In the genomic region with DNA sequence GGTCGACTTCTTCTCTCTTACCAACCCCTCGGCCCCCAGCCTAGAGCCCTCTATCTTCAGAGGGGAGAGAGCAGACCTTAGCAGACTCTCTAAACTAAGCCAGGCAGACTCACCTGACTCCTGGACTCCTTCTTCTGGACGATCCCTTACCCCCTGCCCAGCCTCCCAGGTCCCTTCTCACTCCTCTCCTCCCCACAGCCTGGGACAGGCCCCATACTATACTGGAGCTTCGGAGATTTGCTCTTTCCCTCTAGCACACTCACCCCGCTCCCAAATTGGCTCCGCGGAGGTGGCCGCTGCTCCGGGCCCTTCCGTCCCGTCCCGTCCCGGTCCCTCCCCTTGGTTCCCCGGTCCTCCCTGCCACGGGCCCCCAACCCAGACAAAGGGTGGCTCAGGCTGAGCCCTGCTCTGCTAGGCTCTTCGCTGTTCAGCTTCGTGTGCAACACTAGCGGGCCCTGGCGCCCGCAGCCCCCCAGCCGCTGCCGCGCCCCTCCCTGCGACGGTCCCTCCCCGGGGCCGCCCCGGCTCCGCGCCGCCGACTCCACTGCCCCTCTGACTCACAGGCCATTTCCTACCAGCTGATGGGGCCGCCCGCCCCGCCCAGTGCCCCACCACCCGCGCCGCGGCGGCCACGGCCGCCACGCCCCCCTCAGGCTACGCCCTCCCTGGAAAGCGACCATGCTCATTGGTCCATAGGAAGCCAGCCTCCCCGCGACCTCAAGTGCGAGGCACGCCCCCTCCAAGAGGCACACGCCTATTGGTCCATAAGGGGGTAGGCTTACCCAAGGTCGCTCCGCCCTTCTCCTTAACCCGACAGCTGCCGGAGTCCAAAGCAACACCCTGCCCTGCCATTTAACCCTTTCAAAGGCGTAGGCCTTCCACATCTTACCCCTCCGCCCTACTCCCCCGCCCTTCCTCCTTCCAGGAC, we compare ENCODE assay signal across 8 cellular contexts. TPM values are rescaled to one million over a fixed set of nuclear protein-coding genes. Genes with fewer than 3 reads are reported as not detected.
A peak's percentile ranks its signal among the peaks of the same experiment; 100 is the strongest.
DNase-seq lines count a peak whose midpoint lies in the region; ATAC-seq and TF ChIP-seq lines count a peak whose summit lies in the region.

No MANE protein-coding gene starts in this region.

- no peaks in the 10 kb centered on the region for H3K9me3 ChIP-seq in BLaER1 treated with 17β-estradiol and CSF1 and Interleukin-3, amounts not matched to agents 10 nM and 100 nM (replicated peaks in 1 of 11)
- H3K9me3 ChIP-seq in liver (ENCODE audit: control insufficient read depth in 4 of 4, low read length in 3 of 4), result no peaks in the 10 kb centered on the region

- TF ChIP-seq CTCF in dorsolateral prefrontal cortex (IDR thresholded peaks at IDR 0.05 in 54 of 56, conservative IDR thresholded peaks at IDR 0.05 in 2 of 56; ENCODE audit: low read depth in 1 of 56, partially characterized antibody in 56 of 56) (peak in 22 of 56 donors; percentile 11 to 51 (median 26)), liver (IDR thresholded peaks at IDR 0.05; ENCODE audit: low read depth, low read length, missing input control) (no peak)

- peaks cover 23 to 37% (median 28%) of the 10 kb centered on the region in 11 experiments for H3K36me3 ChIP-seq in BLaER1 treated with 17β-estradiol and CSF1 and Interleukin-3, amounts not matched to agents 10 nM and 100 nM
- H3K36me3 ChIP-seq in liver (ENCODE audit: control insufficient read depth in 4 of 4, insufficient read depth in 3 of 4, low read depth in 1 of 4, low read length in 3 of 4), result peaks cover 2 to 20% (median 7%) of the 10 kb centered on the region in 4 donors

- peak in 1 of 2 donors; percentile 12 for TF ChIP-seq RAD21 in liver (IDR thresholded peaks at IDR 0.05)

- peak overlapping the region; percentile 89 to 99 (median 98) for H3K4me2 ChIP-seq in BLaER1 treated with 17β-estradiol and CSF1 and Interleukin-3, amounts not matched to agents 10 nM and 100 nM

- DNase-seq in NCI-H748 treated with DMSO at 0.1 percent for 48 hours (lab: John Stamatoyannopoulos, UW) (peak; percentile 96), dorsolateral prefrontal cortex (peak; percentile 97 to 99 (median 99))
- DNase-seq in activated CD4-positive, alpha-beta T cell treated with anti-CD3 and anti-CD28 coated beads, Interleukin-2, amount 50 U/mL, for 48 hours, result peak; percentile 97
- peak; percentile 96 for DNase-seq in stimulated activated CD4-positive, alpha-beta T cell treated with anti-CD3 and anti-CD28 coated beads, Interleukin-4, amount 100 ng/mL, for 1 hour

- H3K9ac ChIP-seq in BLaER1 treated with 17β-estradiol and CSF1 and Interleukin-3, amounts not matched to agents 10 nM and 100 nM, result peak overlapping the region; percentile 82 to 100 (median 87)
- peak overlapping the region; percentile 62 to 81 for H3K9ac ChIP-seq in liver (ENCODE audit: low read depth in 1 of 2, low read length in 2 of 2)

- peaks cover 47 to 61% (median 51%) of the 10 kb centered on the region in 10 experiments for H3K4me1 ChIP-seq in BLaER1 treated with 17β-estradiol and CSF1 and Interleukin-3, amounts not matched to agents 10 nM and 100 nM
- H3K4me1 ChIP-seq in liver (ENCODE audit: control insufficient read depth in 4 of 4, insufficient read depth in 4 of 4, low read length in 3 of 4), result peaks cover 19 to 57% (median 43%) of the 10 kb centered on the region in 4 donors

- ATAC-seq in GM19397 (IDR thresholded peaks at IDR 0.05; ENCODE audit: unreplicated experiment), result peak; percentile 77
- peak; percentile 80 for ATAC-seq in HG03565 (IDR thresholded peaks at IDR 0.05; ENCODE audit: unreplicated experiment)

- H3K4me3 ChIP-seq in BLaER1 treated with 17β-estradiol and CSF1 and Interleukin-3, amounts not matched to agents 10 nM and 100 nM, result peak overlapping the region; percentile 59 to 91 (median 72)
- H3K4me3 ChIP-seq in dorsolateral prefrontal cortex (peak overlapping the region; percentile 60 to 99 (median 94)), liver (ENCODE audit: low read depth in 1 of 3, low read length in 3 of 3) (peak overlapping the region; percentile 62 to 80 (median 66))

- H3K27me3 ChIP-seq in BLaER1 treated with 17β-estradiol and CSF1 and Interleukin-3, amounts not matched to agents 10 nM and 100 nM, result no peaks in the 10 kb centered on the region
- H3K27me3 ChIP-seq in dorsolateral prefrontal cortex, result no peaks in the 10 kb centered on the region
- H3K27me3 ChIP-seq in liver (ENCODE audit: control insufficient read depth in 4 of 4, insufficient read depth in 4 of 4, low read length in 3 of 4), result no peaks in the 10 kb centered on the region

- 2% methylated on average over 57 of the region's 57 CpGs for WGBS in liver

- intact Hi-C loops in dorsolateral prefrontal cortex (cut with DNase I), result loop anchor here (5.0 to 10.0 kb wide), 4 partner anchors 274 to 621 kb away; a partner anchor contains a TSS

- peak overlapping the region; percentile 70 to 100 (median 99) for H3K27ac ChIP-seq in BLaER1 treated with 17β-estradiol and CSF1 and Interleukin-3, amounts not matched to agents 10 nM and 100 nM
- H3K27ac ChIP-seq in dorsolateral prefrontal cortex (peak overlapping the region; percentile 72 to 98 (median 92)), liver (ENCODE audit: low read depth in 1 of 2, low read length in 2 of 2) (peak overlapping the region; percentile 74 to 81)

- peaks cover 0 to 59% (median 25%) of the 10 kb centered on the region in 11 experiments; a peak in 14 of 22 replicates for H4K20me1 ChIP-seq in BLaER1 treated with 17β-estradiol and CSF1 and Interleukin-3, amounts not matched to agents 10 nM and 100 nM

TF ChIP-seq in liver, 16 proteins besides CTCF, POLR2A, EP300 and RAD21 (continues in another document):
- peak; percentile 41 for TF ChIP-seq YY1 (IDR thresholded peaks at IDR 0.05)
- TF ChIP-seq HNF4A (conservative IDR thresholded peaks at IDR 0.05), result peak; percentile 26 to 56
- TF ChIP-seq HNF4G (IDR thresholded peaks at IDR 0.05), result no peak
- TF ChIP-seq EGR1 (IDR thresholded peaks at IDR 0.05; ENCODE audit: low read depth in 2 of 2), result no peak
- TF ChIP-seq, protein P1, sequence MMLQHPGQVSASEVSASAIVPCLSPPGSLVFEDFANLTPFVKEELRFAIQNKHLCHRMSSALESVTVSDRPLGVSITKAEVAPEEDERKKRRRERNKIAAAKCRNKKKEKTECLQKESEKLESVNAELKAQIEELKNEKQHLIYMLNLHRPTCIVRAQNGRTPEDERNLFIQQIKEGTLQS (IDR thresholded peaks at IDR 0.05), result no peak
- peak; percentile 83 for TF ChIP-seq SP1 (IDR thresholded peaks at IDR 0.05)
- peak in 1 of 2 donors; percentile 52 for TF ChIP-seq GABPA (IDR thresholded peaks at IDR 0.05 in 1 of 2, conservative IDR thresholded peaks at IDR 0.05 in 1 of 2)
- no peak for TF ChIP-seq FOXA2 (IDR thresholded peaks at IDR 0.05)
- peak; percentile 51 for TF ChIP-seq NR2F2 (IDR thresholded peaks at IDR 0.05)
- TF ChIP-seq, protein P2, sequence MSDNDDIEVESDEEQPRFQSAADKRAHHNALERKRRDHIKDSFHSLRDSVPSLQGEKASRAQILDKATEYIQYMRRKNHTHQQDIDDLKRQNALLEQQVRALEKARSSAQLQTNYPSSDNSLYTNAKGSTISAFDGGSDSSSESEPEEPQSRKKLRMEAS (IDR thresholded peaks at IDR 0.05), result peak; percentile 60
- TF ChIP-seq, protein P3, sequence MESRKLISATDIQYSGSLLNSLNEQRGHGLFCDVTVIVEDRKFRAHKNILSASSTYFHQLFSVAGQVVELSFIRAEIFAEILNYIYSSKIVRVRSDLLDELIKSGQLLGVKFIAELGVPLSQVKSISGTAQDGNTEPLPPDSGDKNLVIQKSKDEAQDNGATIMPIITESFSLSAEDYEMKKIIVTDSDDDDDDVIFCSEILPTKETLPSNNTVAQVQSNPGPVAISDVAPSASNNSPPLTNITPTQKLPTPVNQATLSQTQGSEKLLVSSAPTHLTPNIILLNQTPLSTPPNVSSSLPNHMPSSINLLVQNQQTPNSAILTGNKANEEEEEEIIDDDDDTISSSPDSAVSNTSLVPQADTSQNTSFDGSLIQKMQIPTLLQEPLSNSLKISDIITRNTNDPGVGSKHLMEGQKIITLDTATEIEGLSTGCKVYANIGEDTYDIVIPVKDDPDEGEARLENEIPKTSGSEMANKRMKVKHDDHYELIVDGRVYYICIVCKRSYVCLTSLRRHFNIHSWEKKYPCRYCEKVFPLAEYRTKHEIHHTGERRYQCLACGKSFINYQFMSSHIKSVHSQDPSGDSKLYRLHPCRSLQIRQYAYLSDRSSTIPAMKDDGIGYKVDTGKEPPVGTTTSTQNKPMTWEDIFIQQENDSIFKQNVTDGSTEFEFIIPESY (IDR thresholded peaks at IDR 0.05), result no peak
- no peak for TF ChIP-seq TAF1 (conservative IDR thresholded peaks at IDR 0.05)
- TF ChIP-seq JUND (IDR thresholded peaks at IDR 0.05), result peak in 1 of 2 donors; percentile 19
- TF ChIP-seq RXRA (IDR thresholded peaks at IDR 0.05), result peak; percentile 62 to 63

RNA-seq across cellular contexts. Expression of a gene that starts 4.4 kb away (rescaled TPM):
- total RNA-seq in dorsolateral prefrontal cortex (10 to 100 TPM; 14.2 to 30.2 (median 22.4) TPM), liver (10 to 100 TPM in 1 of 2 donors, 1 to 10 TPM in 1; 6.9 to 29.8 TPM)
- 1 to 10 TPM; 2.8 to 4.3 TPM for polyA plus RNA-seq in liver

RNA-seq across cellular contexts. Expression of a gene that starts 8.3 kb away (rescaled TPM):
- 10 to 100 TPM; 36.9 to 78.5 (median 61.0) TPM for total RNA-seq in dorsolateral prefrontal cortex
- total RNA-seq in liver, result 10 to 100 TPM; 77.8 to 85.1 TPM
- polyA plus RNA-seq in liver, result 10 to 100 TPM; 77.9 to 96.8 TPM

RNA-seq across cellular contexts. Expression of a gene that starts 14.9 kb away (rescaled TPM):
- total RNA-seq in dorsolateral prefrontal cortex (10 to 100 TPM; 14.1 to 39.9 (median 22.4) TPM), liver (10 to 100 TPM; 10.5 to 15.7 TPM)
- polyA plus RNA-seq in liver, result 10 to 100 TPM; 15.2 to 16.0 TPM

RNA-seq across cellular contexts. Expression of a gene that starts 31.5 kb away (rescaled TPM):
- total RNA-seq in dorsolateral prefrontal cortex, result 10 to 100 TPM; 12.2 to 38.6 (median 22.1) TPM
- total RNA-seq in liver, result 10 to 100 TPM in 1 of 2 donors, 1 to 10 TPM in 1; 4.4 to 16.0 TPM
- polyA plus RNA-seq in liver, result 1 to 10 TPM; 1.7 to 3.5 TPM

RNA-seq across cellular contexts. Expression of a gene that starts 38.8 kb away (rescaled TPM):
- total RNA-seq in dorsolateral prefrontal cortex (100 to 1,000 TPM in 119 of 120 experiments, 10 to 100 TPM in 1; 96.2 to 199 (median 161) TPM), liver (100 to 1,000 TPM; 175 to 248 TPM)
- polyA plus RNA-seq in liver, result 100 to 1,000 TPM in 1 of 2 donors, 10 to 100 TPM in 1; 57.6 to 131 TPM

Comparison
In these comparisons a context has a peak if more than half of its experiments do, and no peak if none do; other contexts are left out.
1. Peak in every context shown above with its lines: DNase-seq, ATAC-seq, H3K4me3 ChIP-seq and H3K27ac ChIP-seq.